8 cellular contexts compared by ENCODE assay signal in genomic region chr15:93974804-93975481, GRCh38.
DNase-seq lines count a peak whose midpoint lies in the region; ATAC-seq and TF ChIP-seq lines count a peak whose summit lies in the region.

No MANE protein-coding gene starts in this region.

- TF ChIP-seq CTCF in gastroesophageal sphincter (IDR thresholded peaks at IDR 0.05) (peak; percentile 28 to 56 (median 46)), suprapubic skin (IDR thresholded peaks at IDR 0.05) (peak; percentile 38 to 40)

- no peak overlapping the region for H3K27ac ChIP-seq in gastroesophageal sphincter
- no peak overlapping the region for H3K27ac ChIP-seq in suprapubic skin

- TF ChIP-seq EP300 in gastroesophageal sphincter (IDR thresholded peaks at IDR 0.05) (no peak), suprapubic skin (IDR thresholded peaks at IDR 0.05) (no peak)

- DNase-seq in NCI-H524 (lab: John Stamatoyannopoulos, UW) (peak; percentile 48 to 78), NCI-H524 treated with DMSO at 0.1 percent for 48 hours (lab: John Stamatoyannopoulos, UW) (no peak), NOMO-1 treated with DMSO at 0.1 percent for 48 hours (lab: John Stamatoyannopoulos, UW; ENCODE audit: unreplicated experiment) (peak; percentile 37), suprapubic skin (ENCODE audit: low spot score in 2 of 2) (no peak), activated gamma-delta T cell (lab: John Stamatoyannopoulos, UW) (no peak)
- DNase-seq in central memory CD4-positive, alpha-beta T cell, result no peak

- no peaks in the 10 kb centered on the region for H3K27me3 ChIP-seq in gastroesophageal sphincter
- no peaks in the 10 kb centered on the region for H3K27me3 ChIP-seq in suprapubic skin

- H3K4me3 ChIP-seq in gastroesophageal sphincter (no peak overlapping the region), suprapubic skin (no peak overlapping the region)

- 68 to 83% methylated on average over 3 to 6 of the region's 6 CpGs for WGBS in gastroesophageal sphincter (ENCODE audit: low coverage in 1 of 2), 2 donors
- WGBS in suprapubic skin, result 53% methylated on average over 6 of the region's 6 CpGs

- H3K9me3 ChIP-seq in gastroesophageal sphincter (no peaks in the 10 kb centered on the region), suprapubic skin (no peaks in the 10 kb centered on the region)

- no peak for TF ChIP-seq POLR2A in gastroesophageal sphincter (IDR thresholded peaks at IDR 0.05)
- TF ChIP-seq POLR2A in suprapubic skin (IDR thresholded peaks at IDR 0.05), result no peak

- H3K36me3 ChIP-seq in gastroesophageal sphincter, result no peaks in the 10 kb centered on the region
- H3K36me3 ChIP-seq in suprapubic skin, result no peaks in the 10 kb centered on the region

- H3K4me1 ChIP-seq in gastroesophageal sphincter (peaks cover 0 to 6% (median under 1%) of the 10 kb centered on the region in 3 donors), suprapubic skin (peaks cover 2% of the 10 kb centered on the region)

- ATAC-seq in gastroesophageal sphincter, result peak; percentile 39
- no peak for ATAC-seq in GM18511 (IDR thresholded peaks at IDR 0.05; ENCODE audit: unreplicated experiment)

Comparison
In these comparisons a context has a peak if more than half of its experiments do, and no peak if none do; other contexts are left out.
1. DNase-seq: peak in NCI-H524 (2 of 2) and NOMO-1 treated with DMSO at 0.1 percent for 48 hours (single experiment); none in NCI-H524 treated with DMSO at 0.1 percent for 48 hours (single experiment), suprapubic skin (0 of 2), activated gamma-delta T cell (single experiment) and central memory CD4-positive, alpha-beta T cell (single experiment).